In the genomic region with DNA sequence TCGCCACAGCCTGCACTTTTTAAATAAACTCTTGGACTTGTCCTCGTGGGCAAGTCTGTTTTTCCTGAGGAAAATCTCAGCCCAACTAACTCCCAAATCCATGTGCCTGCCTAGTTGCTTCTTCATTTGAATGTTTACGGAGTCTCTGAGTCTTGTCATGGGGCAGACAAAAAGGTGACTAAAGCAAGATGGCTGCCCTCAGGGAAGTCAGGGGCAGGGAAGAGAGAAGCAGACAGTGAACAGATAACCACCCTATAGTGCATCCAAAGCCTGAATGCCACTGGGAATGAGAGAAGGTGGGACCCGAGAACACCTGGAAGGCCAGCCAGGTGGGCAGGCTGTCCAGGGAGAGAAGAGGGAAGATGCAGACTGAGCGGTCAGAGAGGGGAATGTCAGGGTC, we compare ENCODE assay signal across 15 cellular contexts. TPM values are rescaled to one million over a fixed set of nuclear protein-coding genes. Genes with fewer than 3 reads are reported as not detected.
DNase-seq lines count a peak whose midpoint lies in the region; ATAC-seq and TF ChIP-seq lines count a peak whose summit lies in the region.
"Had no signal": no experiment of that assay in that cellular context is flagged by ENCODE, and none has a peak within 500 bp of the region (broad histone marks: within the 10 kb centered on the region; RNA-seq: fewer than 3 reads in every experiment).

No MANE protein-coding gene starts in this region.

- ATAC-seq in T-helper 17 cell, result no peak
- ATAC-seq in lower lobe of right lung, result no peak
- ATAC-seq in upper lobe of right lung, result no peak
- ATAC-seq: left cardiac atrium, Panc1 had no signal

- H3K4me3 ChIP-seq in left ventricle myocardium inferior (no peak overlapping the region), lower lobe of right lung (no peak overlapping the region), upper lobe of right lung (no peak overlapping the region)
- H3K4me3 ChIP-seq: HAP-1, neural progenitor cell had no signal

- H3K36me3 Mint-ChIP-seq in T-helper 17 cell (ENCODE audit: low read depth), result no peaks in the 10 kb centered on the region

- TF ChIP-seq CTCF in left ventricle myocardium inferior (IDR thresholded peaks at IDR 0.05; ENCODE audit: borderline replicate concordance), result no peak
- TF ChIP-seq CTCF in lower lobe of right lung (IDR thresholded peaks at IDR 0.05), result no peak
- TF ChIP-seq CTCF in upper lobe of right lung (IDR thresholded peaks at IDR 0.05), result no peak

- H3K4me1 Mint-ChIP-seq in T-helper 17 cell, result peaks cover 79% of the 10 kb centered on the region

- peaks cover 96% of the 10 kb centered on the region for H3K4me1 ChIP-seq in left ventricle myocardium inferior
- H3K4me1 ChIP-seq in lower lobe of right lung, result peaks cover 91% of the 10 kb centered on the region
- H3K4me1 ChIP-seq in upper lobe of right lung, result peaks cover 87% of the 10 kb centered on the region
- H3K4me1 ChIP-seq: BE2C, HAP-1 had no signal

- H3K9me3 ChIP-seq in left ventricle myocardium inferior (replicated peaks), result no peaks in the 10 kb centered on the region
- no peaks in the 10 kb centered on the region for H3K9me3 ChIP-seq in T-helper 17 cell (ENCODE audit: control insufficient read depth, low read length, poor library complexity, severe bottlenecking)
- no peaks in the 10 kb centered on the region for H3K9me3 ChIP-seq in lower lobe of right lung
- H3K9me3 ChIP-seq in upper lobe of right lung, result no peaks in the 10 kb centered on the region
- H3K9me3 ChIP-seq: BE2C, HAP-1 had no signal

- peak overlapping the region; percentile 80 for H3K4me3 Mint-ChIP-seq in T-helper 17 cell
- H3K4me3 Mint-ChIP-seq: neural progenitor cell had no signal

- no peaks in the 10 kb centered on the region for H3K36me3 ChIP-seq in left ventricle myocardium inferior
- no peaks in the 10 kb centered on the region for H3K36me3 ChIP-seq in lower lobe of right lung
- H3K36me3 ChIP-seq in upper lobe of right lung, result no peaks in the 10 kb centered on the region
- H3K36me3 ChIP-seq: BE2C, HAP-1, neural progenitor cell had no signal

- intact Hi-C loops in left ventricle myocardium inferior (cut with micrococcal nuclease) (no loop called here), cardiac septum (cut with DNase I) (no loop called here), lower lobe of right lung (cut with DNase I) (no loop called here), upper lobe of right lung (cut with DNase I) (no loop called here)

- H3K27ac ChIP-seq in left ventricle myocardium inferior (replicated peaks) (peak overlapping the region; percentile 68), lower lobe of right lung (peak overlapping the region; percentile 10), upper lobe of right lung (peak overlapping the region; percentile 24)
- H3K27ac ChIP-seq: neural progenitor cell had no signal

- DNase-seq in left ventricle myocardium inferior (no peak), cardiac septum (ENCODE audit: low spot score) (no peak), T-helper 17 cell (no peak), lower lobe of right lung (no peak), upper lobe of right lung (no peak), NCI-H187 treated with DMSO at 0.1 percent for 48 hours (lab: John Stamatoyannopoulos, UW) (no peak)
- DNase-seq in activated CD4-positive, CD25-positive, alpha-beta regulatory T cell treated with anti-CD3 and anti-CD28 coated beads, Interleukin-2, amount 50 U/mL, for 72 hours, result no peak
- no peak for DNase-seq in stimulated activated CD4-positive, alpha-beta T cell treated with anti-CD3 and anti-CD28 coated beads, Interleukin-4, amount 100 ng/mL, for 1 hour
- DNase-seq: BE2C; left cardiac atrium; stimulated activated CD4-positive, alpha-beta T cell treated with anti-CD3 and anti-CD28 coated beads, Interleukin-12 subunit alpha, Interleukin-12 subunit beta, amount 100 ng/mL, for 4 hours; T-helper 9 cell had no signal

- H3K27me3 ChIP-seq in left ventricle myocardium inferior (ENCODE audit: low read depth), result no peaks in the 10 kb centered on the region
- no peaks in the 10 kb centered on the region for H3K27me3 ChIP-seq in lower lobe of right lung (ENCODE audit: low read depth)
- H3K27me3 ChIP-seq in upper lobe of right lung, result no peaks in the 10 kb centered on the region
- H3K27me3 ChIP-seq: BE2C, neural progenitor cell had no signal

- H3K27ac Mint-ChIP-seq in T-helper 17 cell, result peak overlapping the region; percentile 96
- H3K27ac Mint-ChIP-seq: neural progenitor cell had no signal

- H3K27me3 Mint-ChIP-seq in T-helper 17 cell, result no peaks in the 10 kb centered on the region

RNA-seq across cellular contexts. Expression of a gene that starts 21.4 kb away (rescaled TPM):
- total RNA-seq in left ventricle myocardium inferior (31.0 TPM), cardiac septum (35.6 TPM), T-helper 17 cell (10 to 100 TPM; 67.6 to 75.8 TPM), lower lobe of right lung (42.9 TPM), upper lobe of right lung (42.1 TPM)

RNA-seq across cellular contexts. Expression of a gene that starts 24.3 kb away (rescaled TPM):
- total RNA-seq in left ventricle myocardium inferior, result 12.6 TPM
- 14.2 TPM for total RNA-seq in cardiac septum
- total RNA-seq in T-helper 17 cell, result 100 to 1,000 TPM; 285 to 303 TPM
- total RNA-seq in lower lobe of right lung, result 97.0 TPM
- total RNA-seq in upper lobe of right lung, result 116 TPM

Comparison
In these comparisons a context has a peak if more than half of its experiments do, and no peak if none do; other contexts are left out.
1. H3K27ac ChIP-seq: peak in every context shown above with its lines; median percentile 68 in left ventricle myocardium inferior; 24 in upper lobe of right lung; 10 in lower lobe of right lung.